In genomic region chr3:4467522-4467867, GRCh38 we compare ENCODE assay signal across 8 cellular contexts. TPM values are rescaled to one million over a fixed set of nuclear protein-coding genes. Genes with fewer than 3 reads are reported as not detected.
DNase-seq lines count a peak whose midpoint lies in the region; ATAC-seq and TF ChIP-seq lines count a peak whose summit lies in the region.

No MANE protein-coding gene starts in this region.

- ATAC-seq in DND-41 (ENCODE audit: insufficient read depth, low read depth): no peak
- no peak for ATAC-seq in RWPE2 (ENCODE audit: low read depth)
- ATAC-seq in HG03378 (IDR thresholded peaks at IDR 0.05; ENCODE audit: unreplicated experiment): no peak
- no peak for ATAC-seq in HG03095 (IDR thresholded peaks at IDR 0.05; ENCODE audit: unreplicated experiment)

- no peak overlapping the region for H2AK5ac ChIP-seq in trophoblast cell (ENCODE audit: low read length)

- H3K27ac ChIP-seq in DND-41 (ENCODE audit: low read length) (peak overlapping the region; percentile 81), RWPE2 (ENCODE audit: poor library complexity, severe bottlenecking) (peak overlapping the region; percentile 25), esophagus squamous epithelium (peak overlapping the region; percentile 89 to 90 (median 90)), trophoblast cell (ENCODE audit: low read depth, low read length) (no peak overlapping the region)

- H2AFZ ChIP-seq in DND-41 (ENCODE audit: low read depth, low read length) (peak overlapping the region; percentile 98), trophoblast cell (ENCODE audit: insufficient read depth, low read length, poor library complexity) (peak overlapping the region; percentile 40)

- H3K9ac ChIP-seq in DND-41 (ENCODE audit: low read depth, low read length): peak overlapping the region; percentile 80
- H3K9ac ChIP-seq in trophoblast cell (ENCODE audit: low read length): no peak overlapping the region

- TF ChIP-seq POLR2A in esophagus squamous epithelium (IDR thresholded peaks at IDR 0.05): no peak

- H3K36me3 ChIP-seq in DND-41 (ENCODE audit: insufficient read depth, low read length) (no peaks in the 10 kb centered on the region), RWPE2 (ENCODE audit: low read depth) (peaks cover 3% of the 10 kb centered on the region; the same call in 1 of the 2 replicates), esophagus squamous epithelium (no peaks in the 10 kb centered on the region), trophoblast cell (ENCODE audit: control insufficient read depth in 1 of 2, insufficient read depth in 2 of 2, low read length in 2 of 2) (no peaks in the 10 kb centered on the region)

- peaks cover 2% of the 10 kb centered on the region for H3K79me1 ChIP-seq in trophoblast cell (ENCODE audit: low read length)

- no peaks in the 10 kb centered on the region for H4K20me1 ChIP-seq in DND-41 (ENCODE audit: insufficient read depth, low read length)

- no peak for DNase-seq in DND-41
- no peak for DNase-seq in RWPE2 (ENCODE audit: low spot score)
- no peak for DNase-seq in esophagus squamous epithelium (lab: John Stamatoyannopoulos, UW)
- DNase-seq in trophoblast cell: no peak
- DNase-seq in NCI-H2196 treated with DMSO at 0.1 percent for 48 hours (lab: John Stamatoyannopoulos, UW; ENCODE audit: unreplicated experiment): no peak
- no peak for DNase-seq in NCI-H69 (lab: John Stamatoyannopoulos, UW)

- no peak overlapping the region for H2BK12ac ChIP-seq in trophoblast cell (ENCODE audit: low read length)

- no peak overlapping the region for H3K14ac ChIP-seq in trophoblast cell (ENCODE audit: low read length)

- no peaks in the 10 kb centered on the region for H3K9me3 ChIP-seq in DND-41 (ENCODE audit: insufficient read depth, low read length, severe bottlenecking)
- H3K9me3 ChIP-seq in RWPE2 (ENCODE audit: severe bottlenecking): no peaks in the 10 kb centered on the region
- no peaks in the 10 kb centered on the region for H3K9me3 ChIP-seq in esophagus squamous epithelium
- H3K9me3 ChIP-seq in trophoblast cell (ENCODE audit: insufficient read depth, low read depth, low read length): no peaks in the 10 kb centered on the region

- peaks cover 7% of the 10 kb centered on the region for H3K79me2 ChIP-seq in DND-41 (ENCODE audit: insufficient read depth, low read length)
- H3K79me2 ChIP-seq in trophoblast cell (ENCODE audit: control insufficient read depth, insufficient read depth, low read length, poor library complexity): no peaks in the 10 kb centered on the region

- no peak overlapping the region for H3K18ac ChIP-seq in trophoblast cell (ENCODE audit: low read length)

- intact Hi-C loops in esophagus squamous epithelium (cut with DNase I): no loop called here

- H4K12ac ChIP-seq in trophoblast cell (ENCODE audit: low read depth, low read length): no peak overlapping the region

- H4K8ac ChIP-seq in trophoblast cell (ENCODE audit: low read depth, low read length): peak overlapping the region; percentile 98

- H3K4me1 ChIP-seq in DND-41 (ENCODE audit: insufficient read depth, low read length) (peaks cover 23% of the 10 kb centered on the region), RWPE2 (ENCODE audit: insufficient read depth, poor library complexity, severe bottlenecking) (no peaks in the 10 kb centered on the region), esophagus squamous epithelium (peaks cover 8 to 18% (median 8%) of the 10 kb centered on the region in 3 donors), trophoblast cell (ENCODE audit: control insufficient read depth in 1 of 2, insufficient read depth in 2 of 2, low read length in 2 of 2) (peaks cover 0 to 3% of the 10 kb centered on the region in 2 experiments)

- H3K23ac ChIP-seq in trophoblast cell (ENCODE audit: low read length): no peak overlapping the region

- no peak for TF ChIP-seq CTCF in DND-41 (IDR thresholded peaks at IDR 0.05; ENCODE audit: borderline replicate concordance, extremely low read depth, low read length, poor library complexity, severe bottlenecking)
- no peak for TF ChIP-seq CTCF in RWPE2 (IDR thresholded peaks at IDR 0.05; ENCODE audit: poor library complexity, severe bottlenecking)
- TF ChIP-seq CTCF in esophagus squamous epithelium (IDR thresholded peaks at IDR 0.05): no peak

- H3K27me3 ChIP-seq in DND-41 (ENCODE audit: insufficient read depth, low read length, poor library complexity) (peaks cover under 1% of the 10 kb centered on the region), RWPE2 (ENCODE audit: insufficient read depth, poor library complexity, severe bottlenecking) (no peaks in the 10 kb centered on the region), esophagus squamous epithelium (no peaks in the 10 kb centered on the region), trophoblast cell (ENCODE audit: insufficient read depth, low read length) (no peaks in the 10 kb centered on the region)

- no peak overlapping the region for H2BK5ac ChIP-seq in trophoblast cell (ENCODE audit: low read depth, low read length, poor library complexity)

- H3K4me2 ChIP-seq in DND-41 (ENCODE audit: insufficient read depth, low read length) (peak overlapping the region; percentile 98), trophoblast cell (ENCODE audit: low read length) (peak overlapping the region; percentile 70)

- H3K4me3 ChIP-seq in DND-41 (ENCODE audit: low read depth in 1 of 2, low read length in 2 of 2) (peak overlapping the region; percentile 83 to 92), RWPE2 (ENCODE audit: severe bottlenecking) (peak overlapping the region; percentile 95), esophagus squamous epithelium (peak overlapping the region; percentile 68 to 91 (median 82)), trophoblast cell (ENCODE audit: low read depth, low read length) (peak overlapping the region; percentile 100)

- no peak overlapping the region for H3K4ac ChIP-seq in trophoblast cell (ENCODE audit: low read depth, low read length)

- H2BK120ac ChIP-seq in trophoblast cell (ENCODE audit: insufficient read depth, low read length, poor library complexity): no peak overlapping the region

- no peak overlapping the region for H4K91ac ChIP-seq in trophoblast cell (ENCODE audit: low read depth, low read length)

- 78 to 82% methylated on average over 11 of the region's 13 CpGs for WGBS in esophagus squamous epithelium, 2 donors
- WGBS in trophoblast cell (ENCODE audit: extremely low coverage, insufficient coverage, insufficient read length): no CpG with 5 or more reads among the region's 13 CpGs

RNA-seq across cellular contexts. Expression of gene SUMF1, which starts 0.4 kb away (rescaled TPM):
- 10 to 100 TPM; 29.1 to 65.9 (median 48.0) TPM for total RNA-seq in esophagus squamous epithelium
- 12.2 and 12.4 TPM in 2 replicates for polyA plus RNA-seq in trophoblast cell (2013)

RNA-seq across cellular contexts. Expression of gene ITPR1, which starts 25.7 kb away (rescaled TPM):
- total RNA-seq in esophagus squamous epithelium: 10 to 100 TPM; 12.1 to 68.7 (median 25.6) TPM
- polyA plus RNA-seq in trophoblast cell (2013): 1.1 TPM in 2 replicates
